Comparison of ENCODE assay signal across 1 cellular context in the genomic region with DNA sequence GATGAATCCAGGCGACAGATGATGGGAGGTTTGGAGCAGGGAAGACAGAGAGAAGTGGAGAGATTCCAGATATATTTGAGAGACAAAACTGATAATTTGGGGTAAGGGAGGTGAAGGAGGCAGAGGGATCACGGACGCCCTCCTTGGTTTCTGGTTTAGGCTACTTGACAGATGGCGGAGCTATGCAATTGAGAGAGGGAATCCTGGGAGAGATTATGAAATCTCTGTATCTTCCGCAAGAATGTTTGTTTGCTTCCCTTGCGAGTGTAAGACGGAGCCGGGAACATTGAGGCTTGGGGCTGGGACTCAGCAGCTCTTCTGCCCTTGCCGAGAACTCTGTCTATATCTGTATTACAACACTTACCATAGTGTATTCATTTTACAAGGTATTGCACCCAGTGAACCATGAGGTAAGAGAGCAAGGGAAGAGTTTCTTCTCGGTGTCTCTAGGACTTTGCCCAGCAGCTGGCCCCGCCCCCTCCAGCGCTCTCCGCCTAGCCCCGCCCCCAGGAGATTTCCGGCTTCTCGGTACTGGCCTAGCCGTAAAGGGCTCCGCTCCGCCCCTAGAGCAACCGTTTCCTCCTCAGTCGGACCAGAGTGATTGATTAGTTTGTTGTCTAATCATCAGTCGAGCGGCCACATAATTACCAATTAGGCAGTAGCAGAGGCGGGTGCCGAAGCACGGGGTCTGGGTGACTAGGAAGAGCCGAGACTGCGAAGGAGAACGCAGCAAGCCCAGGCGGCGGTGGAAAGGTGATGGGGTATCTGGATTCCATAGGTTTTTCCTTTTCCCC.
TF ChIP-seq lines count a peak whose summit lies in the region.

A gene with protein sequence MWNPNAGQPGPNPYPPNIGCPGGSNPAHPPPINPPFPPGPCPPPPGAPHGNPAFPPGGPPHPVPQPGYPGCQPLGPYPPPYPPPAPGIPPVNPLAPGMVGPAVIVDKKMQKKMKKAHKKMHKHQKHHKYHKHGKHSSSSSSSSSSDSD (plus strand): TSS at position 695 of the 794 bp plus-strand sequence. CDS start 981 bp downstream, outside the sequence.

TF ChIP-seq in K562, 482 proteins besides CTCF, POLR2A, EP300 and RAD21 (continued from another document and continues in another):
- TF ChIP-seq, protein P1, sequence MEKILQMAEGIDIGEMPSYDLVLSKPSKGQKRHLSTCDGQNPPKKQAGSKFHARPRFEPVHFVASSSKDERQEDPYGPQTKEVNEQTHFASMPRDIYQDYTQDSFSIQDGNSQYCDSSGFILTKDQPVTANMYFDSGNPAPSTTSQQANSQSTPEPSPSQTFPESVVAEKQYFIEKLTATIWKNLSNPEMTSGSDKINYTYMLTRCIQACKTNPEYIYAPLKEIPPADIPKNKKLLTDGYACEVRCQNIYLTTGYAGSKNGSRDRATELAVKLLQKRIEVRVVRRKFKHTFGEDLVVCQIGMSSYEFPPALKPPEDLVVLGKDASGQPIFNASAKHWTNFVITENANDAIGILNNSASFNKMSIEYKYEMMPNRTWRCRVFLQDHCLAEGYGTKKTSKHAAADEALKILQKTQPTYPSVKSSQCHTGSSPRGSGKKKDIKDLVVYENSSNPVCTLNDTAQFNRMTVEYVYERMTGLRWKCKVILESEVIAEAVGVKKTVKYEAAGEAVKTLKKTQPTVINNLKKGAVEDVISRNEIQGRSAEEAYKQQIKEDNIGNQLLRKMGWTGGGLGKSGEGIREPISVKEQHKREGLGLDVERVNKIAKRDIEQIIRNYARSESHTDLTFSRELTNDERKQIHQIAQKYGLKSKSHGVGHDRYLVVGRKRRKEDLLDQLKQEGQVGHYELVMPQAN (IDR thresholded peaks at IDR 0.05; ENCODE audit: borderline replicate concordance): peak; percentile 47; the same call in 1 of the 2 replicates
- TF ChIP-seq, protein P2, sequence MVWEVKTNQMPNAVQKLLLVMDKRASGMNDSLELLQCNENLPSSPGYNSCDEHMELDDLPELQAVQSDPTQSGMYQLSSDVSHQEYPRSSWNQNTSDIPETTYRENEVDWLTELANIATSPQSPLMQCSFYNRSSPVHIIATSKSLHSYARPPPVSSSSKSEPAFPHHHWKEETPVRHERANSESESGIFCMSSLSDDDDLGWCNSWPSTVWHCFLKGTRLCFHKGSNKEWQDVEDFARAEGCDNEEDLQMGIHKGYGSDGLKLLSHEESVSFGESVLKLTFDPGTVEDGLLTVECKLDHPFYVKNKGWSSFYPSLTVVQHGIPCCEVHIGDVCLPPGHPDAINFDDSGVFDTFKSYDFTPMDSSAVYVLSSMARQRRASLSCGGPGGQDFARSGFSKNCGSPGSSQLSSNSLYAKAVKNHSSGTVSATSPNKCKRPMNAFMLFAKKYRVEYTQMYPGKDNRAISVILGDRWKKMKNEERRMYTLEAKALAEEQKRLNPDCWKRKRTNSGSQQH (CRISPR knock-in tag; IDR thresholded peaks at IDR 0.05): 0 out of 2 replicates have a peak, but pooled peaks have one; percentile 6
- TF ChIP-seq ZBTB7A (IDR thresholded peaks at IDR 0.05; ENCODE audit: borderline replicate concordance, control insufficient read depth, low read depth, low read length): no peak
- no peak for TF ChIP-seq STAT5A (IDR thresholded peaks at IDR 0.05; ENCODE audit: borderline replicate concordance, low read length)
- no peak for TF ChIP-seq ZNF263 (CRISPR knock-in tag; IDR thresholded peaks at IDR 0.05; ENCODE audit: borderline replicate concordance)
- TF ChIP-seq ELF1 (tag; IDR thresholded peaks at IDR 0.05): peak; percentile 89
- TF ChIP-seq, protein P3, sequence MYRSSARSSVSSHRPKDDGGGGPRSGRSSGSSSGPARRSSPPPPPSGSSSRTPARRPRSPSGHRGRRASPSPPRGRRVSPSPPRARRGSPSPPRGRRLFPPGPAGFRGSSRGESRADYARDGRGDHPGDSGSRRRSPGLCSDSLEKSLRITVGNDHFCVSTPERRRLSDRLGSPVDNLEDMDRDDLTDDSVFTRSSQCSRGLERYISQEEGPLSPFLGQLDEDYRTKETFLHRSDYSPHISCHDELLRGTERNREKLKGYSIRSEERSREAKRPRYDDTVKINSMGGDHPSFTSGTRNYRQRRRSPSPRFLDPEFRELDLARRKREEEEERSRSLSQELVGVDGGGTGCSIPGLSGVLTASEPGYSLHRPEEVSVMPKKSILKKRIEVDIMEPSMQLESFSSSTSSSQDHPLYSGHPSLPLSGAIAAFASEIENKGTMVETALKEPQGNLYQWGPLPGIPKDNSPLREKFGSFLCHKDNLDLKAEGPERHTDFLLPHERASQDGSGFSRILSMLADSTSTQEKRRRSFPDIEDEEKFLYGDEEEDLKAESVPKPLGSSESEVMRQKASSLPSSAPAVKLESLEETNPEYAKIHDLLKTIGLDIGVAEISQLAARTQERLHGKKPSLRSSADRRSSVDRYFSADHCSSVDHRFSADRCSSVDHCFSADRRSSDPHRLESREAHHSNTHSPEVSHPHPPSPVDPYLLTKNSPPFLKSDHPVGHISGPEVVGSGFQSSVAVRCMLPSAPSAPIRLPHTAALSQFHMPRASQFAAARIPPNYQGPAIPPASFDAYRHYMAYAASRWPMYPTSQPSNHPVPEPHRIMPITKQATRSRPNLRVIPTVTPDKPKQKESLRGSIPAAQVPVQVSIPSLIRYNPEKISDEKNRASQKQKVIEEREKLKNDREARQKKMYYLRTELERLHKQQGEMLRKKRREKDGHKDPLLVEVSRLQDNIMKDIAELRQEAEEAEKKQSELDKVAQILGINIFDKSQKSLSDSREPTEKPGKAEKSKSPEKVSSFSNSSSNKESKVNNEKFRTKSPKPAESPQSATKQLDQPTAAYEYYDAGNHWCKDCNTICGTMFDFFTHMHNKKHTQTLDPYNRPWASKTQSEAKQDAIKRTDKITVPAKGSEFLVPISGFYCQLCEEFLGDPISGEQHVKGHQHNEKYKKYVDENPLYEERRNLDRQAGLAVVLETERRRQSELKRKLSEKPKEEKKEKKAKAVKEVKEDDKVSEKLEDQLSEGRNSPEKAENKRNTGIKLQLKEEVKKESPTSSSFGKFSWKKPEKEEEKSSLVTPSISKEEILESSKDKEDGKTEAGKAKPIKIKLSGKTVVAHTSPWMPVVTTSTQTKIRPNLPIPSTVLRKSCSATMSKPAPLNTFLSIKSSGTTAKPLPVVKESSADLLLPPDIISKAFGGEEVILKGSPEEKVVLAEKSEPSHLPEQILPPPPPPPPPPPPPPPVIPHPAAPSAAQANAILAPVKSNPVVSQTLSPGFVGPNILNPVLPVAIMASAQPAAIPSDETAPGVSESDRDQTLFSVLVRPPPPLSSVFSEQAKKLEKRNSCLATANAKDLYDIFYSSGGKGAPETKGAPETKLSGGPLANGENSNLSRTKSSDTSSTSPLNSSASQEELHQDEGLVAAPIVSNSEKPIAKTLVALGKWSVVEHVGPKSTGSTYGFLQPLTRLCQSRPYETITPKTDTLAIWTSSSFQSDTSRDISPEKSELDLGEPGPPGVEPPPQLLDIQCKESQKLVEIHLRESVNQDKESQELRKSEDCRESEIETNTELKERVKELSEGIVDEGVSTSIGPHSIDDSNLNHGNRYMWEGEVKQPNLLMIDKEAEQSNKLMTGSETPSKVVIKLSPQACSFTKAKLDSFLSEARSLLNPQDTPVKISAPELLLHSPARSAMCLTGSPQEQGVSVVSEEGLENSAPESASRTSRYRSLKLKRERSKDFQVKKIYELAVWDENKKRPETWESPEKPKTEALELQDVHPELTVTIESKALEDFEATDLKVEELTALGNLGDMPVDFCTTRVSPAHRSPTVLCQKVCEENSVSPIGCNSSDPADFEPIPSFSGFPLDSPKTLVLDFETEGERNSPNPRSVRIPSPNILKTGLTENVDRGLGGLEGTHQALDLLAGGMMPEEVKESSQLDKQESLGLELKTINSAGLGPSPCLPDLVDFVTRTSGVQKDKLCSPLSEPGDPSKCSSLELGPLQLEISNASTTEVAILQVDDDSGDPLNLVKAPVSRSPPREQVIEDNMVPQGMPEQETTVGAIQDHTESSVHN (IDR thresholded peaks at IDR 0.05; ENCODE audit: borderline replicate concordance in 1 of 2, low read depth in 1 of 2): peak in 1 of 2 experiments; percentile 54; a peak in 1 of 4 replicates
- TF ChIP-seq NR1H2 (CRISPR knock-in tag; IDR thresholded peaks at IDR 0.05): no peak
- TF ChIP-seq, protein P4, sequence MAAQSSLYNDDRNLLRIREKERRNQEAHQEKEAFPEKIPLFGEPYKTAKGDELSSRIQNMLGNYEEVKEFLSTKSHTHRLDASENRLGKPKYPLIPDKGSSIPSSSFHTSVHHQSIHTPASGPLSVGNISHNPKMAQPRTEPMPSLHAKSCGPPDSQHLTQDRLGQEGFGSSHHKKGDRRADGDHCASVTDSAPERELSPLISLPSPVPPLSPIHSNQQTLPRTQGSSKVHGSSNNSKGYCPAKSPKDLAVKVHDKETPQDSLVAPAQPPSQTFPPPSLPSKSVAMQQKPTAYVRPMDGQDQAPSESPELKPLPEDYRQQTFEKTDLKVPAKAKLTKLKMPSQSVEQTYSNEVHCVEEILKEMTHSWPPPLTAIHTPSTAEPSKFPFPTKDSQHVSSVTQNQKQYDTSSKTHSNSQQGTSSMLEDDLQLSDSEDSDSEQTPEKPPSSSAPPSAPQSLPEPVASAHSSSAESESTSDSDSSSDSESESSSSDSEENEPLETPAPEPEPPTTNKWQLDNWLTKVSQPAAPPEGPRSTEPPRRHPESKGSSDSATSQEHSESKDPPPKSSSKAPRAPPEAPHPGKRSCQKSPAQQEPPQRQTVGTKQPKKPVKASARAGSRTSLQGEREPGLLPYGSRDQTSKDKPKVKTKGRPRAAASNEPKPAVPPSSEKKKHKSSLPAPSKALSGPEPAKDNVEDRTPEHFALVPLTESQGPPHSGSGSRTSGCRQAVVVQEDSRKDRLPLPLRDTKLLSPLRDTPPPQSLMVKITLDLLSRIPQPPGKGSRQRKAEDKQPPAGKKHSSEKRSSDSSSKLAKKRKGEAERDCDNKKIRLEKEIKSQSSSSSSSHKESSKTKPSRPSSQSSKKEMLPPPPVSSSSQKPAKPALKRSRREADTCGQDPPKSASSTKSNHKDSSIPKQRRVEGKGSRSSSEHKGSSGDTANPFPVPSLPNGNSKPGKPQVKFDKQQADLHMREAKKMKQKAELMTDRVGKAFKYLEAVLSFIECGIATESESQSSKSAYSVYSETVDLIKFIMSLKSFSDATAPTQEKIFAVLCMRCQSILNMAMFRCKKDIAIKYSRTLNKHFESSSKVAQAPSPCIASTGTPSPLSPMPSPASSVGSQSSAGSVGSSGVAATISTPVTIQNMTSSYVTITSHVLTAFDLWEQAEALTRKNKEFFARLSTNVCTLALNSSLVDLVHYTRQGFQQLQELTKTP (IDR thresholded peaks at IDR 0.05; ENCODE audit: low read depth in 1 of 2, partially characterized antibody in 2 of 2): peak in 1 of 2 experiments; percentile 75
- TF ChIP-seq GTF2A2 (tag; IDR thresholded peaks at IDR 0.05): peak; percentile 66; the same call in 1 of the 2 replicates
- TF ChIP-seq, protein P5, sequence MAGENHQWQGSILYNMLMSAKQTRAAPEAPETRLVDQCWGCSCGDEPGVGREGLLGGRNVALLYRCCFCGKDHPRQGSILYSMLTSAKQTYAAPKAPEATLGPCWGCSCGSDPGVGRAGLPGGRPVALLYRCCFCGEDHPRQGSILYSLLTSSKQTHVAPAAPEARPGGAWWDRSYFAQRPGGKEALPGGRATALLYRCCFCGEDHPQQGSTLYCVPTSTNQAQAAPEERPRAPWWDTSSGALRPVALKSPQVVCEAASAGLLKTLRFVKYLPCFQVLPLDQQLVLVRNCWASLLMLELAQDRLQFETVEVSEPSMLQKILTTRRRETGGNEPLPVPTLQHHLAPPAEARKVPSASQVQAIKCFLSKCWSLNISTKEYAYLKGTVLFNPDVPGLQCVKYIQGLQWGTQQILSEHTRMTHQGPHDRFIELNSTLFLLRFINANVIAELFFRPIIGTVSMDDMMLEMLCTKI (IDR thresholded peaks at IDR 0.05; ENCODE audit: partially characterized antibody): no peak
- TF ChIP-seq ZNF764 (CRISPR knock-in tag; IDR thresholded peaks at IDR 0.05; ENCODE audit: low read depth): no peak
- TF ChIP-seq HDAC1 (IDR thresholded peaks at IDR 0.05): no peak
- TF ChIP-seq ZNF143 (CRISPR knock-in tag; IDR thresholded peaks at IDR 0.05): no peak
- TF ChIP-seq ZNF583 (CRISPR knock-in tag; IDR thresholded peaks at IDR 0.05): 0 out of 2 replicates have a peak, but pooled peaks have one; percentile 58
- no peak for TF ChIP-seq FOXK1 (CRISPR knock-in tag; IDR thresholded peaks at IDR 0.05; ENCODE audit: borderline replicate concordance)
- TF ChIP-seq ZFP30 (CRISPR knock-in tag; IDR thresholded peaks at IDR 0.05; ENCODE audit: borderline replicate concordance): no peak
- TF ChIP-seq, protein P6, sequence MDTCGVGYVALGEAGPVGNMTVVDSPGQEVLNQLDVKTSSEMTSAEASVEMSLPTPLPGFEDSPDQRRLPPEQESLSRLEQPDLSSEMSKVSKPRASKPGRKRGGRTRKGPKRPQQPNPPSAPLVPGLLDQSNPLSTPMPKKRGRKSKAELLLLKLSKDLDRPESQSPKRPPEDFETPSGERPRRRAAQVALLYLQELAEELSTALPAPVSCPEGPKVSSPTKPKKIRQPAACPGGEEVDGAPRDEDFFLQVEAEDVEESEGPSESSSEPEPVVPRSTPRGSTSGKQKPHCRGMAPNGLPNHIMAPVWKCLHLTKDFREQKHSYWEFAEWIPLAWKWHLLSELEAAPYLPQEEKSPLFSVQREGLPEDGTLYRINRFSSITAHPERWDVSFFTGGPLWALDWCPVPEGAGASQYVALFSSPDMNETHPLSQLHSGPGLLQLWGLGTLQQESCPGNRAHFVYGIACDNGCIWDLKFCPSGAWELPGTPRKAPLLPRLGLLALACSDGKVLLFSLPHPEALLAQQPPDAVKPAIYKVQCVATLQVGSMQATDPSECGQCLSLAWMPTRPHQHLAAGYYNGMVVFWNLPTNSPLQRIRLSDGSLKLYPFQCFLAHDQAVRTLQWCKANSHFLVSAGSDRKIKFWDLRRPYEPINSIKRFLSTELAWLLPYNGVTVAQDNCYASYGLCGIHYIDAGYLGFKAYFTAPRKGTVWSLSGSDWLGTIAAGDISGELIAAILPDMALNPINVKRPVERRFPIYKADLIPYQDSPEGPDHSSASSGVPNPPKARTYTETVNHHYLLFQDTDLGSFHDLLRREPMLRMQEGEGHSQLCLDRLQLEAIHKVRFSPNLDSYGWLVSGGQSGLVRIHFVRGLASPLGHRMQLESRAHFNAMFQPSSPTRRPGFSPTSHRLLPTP (IDR thresholded peaks at IDR 0.05; ENCODE audit: borderline replicate concordance, extremely low read depth, insufficient read length): no peak
- TF ChIP-seq ZNF76 (CRISPR knock-in tag; IDR thresholded peaks at IDR 0.05; ENCODE audit: borderline replicate concordance): no peak
- TF ChIP-seq NR3C1 (CRISPR knock-in tag; IDR thresholded peaks at IDR 0.05): no peak
- no peak for TF ChIP-seq SAFB (IDR thresholded peaks at IDR 0.05; ENCODE audit: borderline replicate concordance, low read depth, low read length)
- no peak for TF ChIP-seq PYGO2 (tag; IDR thresholded peaks at IDR 0.05)
